Comparison of ENCODE assay signal across 1 cellular context in the genomic region with DNA sequence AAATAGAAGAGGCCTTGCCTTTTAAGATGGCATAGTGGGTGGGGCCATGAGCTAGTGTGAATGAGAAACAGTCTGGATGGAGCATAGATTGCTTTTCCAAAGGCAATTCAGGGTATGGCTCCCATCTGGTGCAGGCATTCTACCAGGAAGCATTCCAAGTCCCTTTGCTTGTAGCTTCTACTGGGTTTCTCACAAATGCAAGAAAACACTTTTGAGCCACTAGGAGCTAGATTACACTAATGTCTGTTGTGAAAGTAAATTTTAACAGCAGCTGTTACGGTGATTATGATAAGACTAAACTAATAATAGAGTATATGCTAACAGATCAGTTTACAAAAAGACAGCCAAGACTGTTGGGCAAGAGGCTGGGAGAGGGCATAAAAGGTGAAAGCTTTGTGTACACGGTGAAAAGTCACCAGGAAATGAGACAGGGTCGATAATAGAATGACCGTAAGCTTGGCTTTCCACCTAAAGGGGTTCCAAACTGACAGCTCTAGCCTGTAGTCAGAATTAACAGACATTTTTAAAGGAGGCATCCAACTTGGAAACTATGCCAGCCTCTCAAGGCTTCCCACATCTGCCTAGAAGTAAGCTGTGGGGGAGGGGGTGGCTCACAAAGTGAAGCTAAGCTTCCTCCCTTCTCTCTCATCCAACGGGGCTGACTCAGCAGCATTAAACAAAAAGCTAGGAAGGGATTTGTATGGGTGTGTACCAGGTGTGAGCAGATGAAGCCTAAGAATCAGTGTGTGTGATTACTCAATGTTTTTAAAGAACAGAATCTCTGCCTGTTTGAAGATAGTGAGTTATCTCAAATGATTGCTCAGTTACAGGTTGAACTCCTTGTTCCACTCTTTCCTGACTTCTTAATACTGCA.
A peak's percentile ranks its signal among the peaks of the same experiment; 100 is the strongest.
TF ChIP-seq lines count a peak whose summit lies in the region.

No MANE protein-coding gene starts in this region.

TF ChIP-seq in HepG2, 621 proteins besides CTCF, POLR2A, EP300 and RAD21 (continued from another document and continues in another):
- TF ChIP-seq, protein P1, sequence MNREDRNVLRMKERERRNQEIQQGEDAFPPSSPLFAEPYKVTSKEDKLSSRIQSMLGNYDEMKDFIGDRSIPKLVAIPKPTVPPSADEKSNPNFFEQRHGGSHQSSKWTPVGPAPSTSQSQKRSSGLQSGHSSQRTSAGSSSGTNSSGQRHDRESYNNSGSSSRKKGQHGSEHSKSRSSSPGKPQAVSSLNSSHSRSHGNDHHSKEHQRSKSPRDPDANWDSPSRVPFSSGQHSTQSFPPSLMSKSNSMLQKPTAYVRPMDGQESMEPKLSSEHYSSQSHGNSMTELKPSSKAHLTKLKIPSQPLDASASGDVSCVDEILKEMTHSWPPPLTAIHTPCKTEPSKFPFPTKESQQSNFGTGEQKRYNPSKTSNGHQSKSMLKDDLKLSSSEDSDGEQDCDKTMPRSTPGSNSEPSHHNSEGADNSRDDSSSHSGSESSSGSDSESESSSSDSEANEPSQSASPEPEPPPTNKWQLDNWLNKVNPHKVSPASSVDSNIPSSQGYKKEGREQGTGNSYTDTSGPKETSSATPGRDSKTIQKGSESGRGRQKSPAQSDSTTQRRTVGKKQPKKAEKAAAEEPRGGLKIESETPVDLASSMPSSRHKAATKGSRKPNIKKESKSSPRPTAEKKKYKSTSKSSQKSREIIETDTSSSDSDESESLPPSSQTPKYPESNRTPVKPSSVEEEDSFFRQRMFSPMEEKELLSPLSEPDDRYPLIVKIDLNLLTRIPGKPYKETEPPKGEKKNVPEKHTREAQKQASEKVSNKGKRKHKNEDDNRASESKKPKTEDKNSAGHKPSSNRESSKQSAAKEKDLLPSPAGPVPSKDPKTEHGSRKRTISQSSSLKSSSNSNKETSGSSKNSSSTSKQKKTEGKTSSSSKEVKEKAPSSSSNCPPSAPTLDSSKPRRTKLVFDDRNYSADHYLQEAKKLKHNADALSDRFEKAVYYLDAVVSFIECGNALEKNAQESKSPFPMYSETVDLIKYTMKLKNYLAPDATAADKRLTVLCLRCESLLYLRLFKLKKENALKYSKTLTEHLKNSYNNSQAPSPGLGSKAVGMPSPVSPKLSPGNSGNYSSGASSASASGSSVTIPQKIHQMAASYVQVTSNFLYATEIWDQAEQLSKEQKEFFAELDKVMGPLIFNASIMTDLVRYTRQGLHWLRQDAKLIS (CRISPR knock-in tag; IDR thresholded peaks at IDR 0.05), result no peak
- no peak for TF ChIP-seq CHD2 (IDR thresholded peaks at IDR 0.05; ENCODE audit: low read depth, low read length)
- no peak for TF ChIP-seq MTA3 (CRISPR knock-in tag; IDR thresholded peaks at IDR 0.05)
- TF ChIP-seq RBM22 (optimal IDR thresholded peaks at IDR 0.05; ENCODE audit: low read length), result no peak
- no peak for TF ChIP-seq ZNF563 (CRISPR knock-in tag; IDR thresholded peaks at IDR 0.05)
- TF ChIP-seq GZF1 (CRISPR knock-in tag; IDR thresholded peaks at IDR 0.05), result no peak
- TF ChIP-seq, protein P2, sequence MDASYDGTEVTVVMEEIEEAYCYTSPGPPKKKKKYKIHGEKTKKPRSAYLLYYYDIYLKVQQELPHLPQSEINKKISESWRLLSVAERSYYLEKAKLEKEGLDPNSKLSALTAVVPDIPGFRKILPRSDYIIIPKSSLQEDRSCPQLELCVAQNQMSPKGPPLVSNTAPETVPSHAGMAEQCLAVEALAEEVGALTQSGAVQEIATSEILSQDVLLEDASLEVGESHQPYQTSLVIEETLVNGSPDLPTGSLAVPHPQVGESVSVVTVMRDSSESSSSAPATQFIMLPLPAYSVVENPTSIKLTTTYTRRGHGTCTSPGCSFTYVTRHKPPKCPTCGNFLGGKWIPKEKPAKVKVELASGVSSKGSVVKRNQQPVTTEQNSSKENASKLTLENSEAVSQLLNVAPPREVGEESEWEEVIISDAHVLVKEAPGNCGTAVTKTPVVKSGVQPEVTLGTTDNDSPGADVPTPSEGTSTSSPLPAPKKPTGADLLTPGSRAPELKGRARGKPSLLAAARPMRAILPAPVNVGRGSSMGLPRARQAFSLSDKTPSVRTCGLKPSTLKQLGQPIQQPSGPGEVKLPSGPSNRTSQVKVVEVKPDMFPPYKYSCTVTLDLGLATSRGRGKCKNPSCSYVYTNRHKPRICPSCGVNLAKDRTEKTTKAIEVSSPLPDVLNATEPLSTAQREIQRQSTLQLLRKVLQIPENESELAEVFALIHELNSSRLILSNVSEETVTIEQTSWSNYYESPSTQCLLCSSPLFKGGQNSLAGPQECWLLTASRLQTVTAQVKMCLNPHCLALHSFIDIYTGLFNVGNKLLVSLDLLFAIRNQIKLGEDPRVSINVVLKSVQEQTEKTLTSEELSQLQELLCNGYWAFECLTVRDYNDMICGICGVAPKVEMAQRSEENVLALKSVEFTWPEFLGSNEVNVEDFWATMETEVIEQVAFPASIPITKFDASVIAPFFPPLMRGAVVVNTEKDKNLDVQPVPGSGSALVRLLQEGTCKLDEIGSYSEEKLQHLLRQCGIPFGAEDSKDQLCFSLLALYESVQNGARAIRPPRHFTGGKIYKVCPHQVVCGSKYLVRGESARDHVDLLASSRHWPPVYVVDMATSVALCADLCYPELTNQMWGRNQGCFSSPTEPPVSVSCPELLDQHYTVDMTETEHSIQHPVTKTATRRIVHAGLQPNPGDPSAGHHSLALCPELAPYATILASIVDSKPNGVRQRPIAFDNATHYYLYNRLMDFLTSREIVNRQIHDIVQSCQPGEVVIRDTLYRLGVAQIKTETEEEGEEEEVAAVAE (CRISPR knock-in tag; IDR thresholded peaks at IDR 0.05; ENCODE audit: borderline replicate concordance), result 0 out of 2 replicates have a peak, but pooled peaks have one; percentile 75
- TF ChIP-seq ZNF121 (CRISPR knock-in tag; IDR thresholded peaks at IDR 0.05), result no peak
- no peak for TF ChIP-seq ZNF780A (CRISPR knock-in tag; IDR thresholded peaks at IDR 0.05)
- TF ChIP-seq, protein P3, sequence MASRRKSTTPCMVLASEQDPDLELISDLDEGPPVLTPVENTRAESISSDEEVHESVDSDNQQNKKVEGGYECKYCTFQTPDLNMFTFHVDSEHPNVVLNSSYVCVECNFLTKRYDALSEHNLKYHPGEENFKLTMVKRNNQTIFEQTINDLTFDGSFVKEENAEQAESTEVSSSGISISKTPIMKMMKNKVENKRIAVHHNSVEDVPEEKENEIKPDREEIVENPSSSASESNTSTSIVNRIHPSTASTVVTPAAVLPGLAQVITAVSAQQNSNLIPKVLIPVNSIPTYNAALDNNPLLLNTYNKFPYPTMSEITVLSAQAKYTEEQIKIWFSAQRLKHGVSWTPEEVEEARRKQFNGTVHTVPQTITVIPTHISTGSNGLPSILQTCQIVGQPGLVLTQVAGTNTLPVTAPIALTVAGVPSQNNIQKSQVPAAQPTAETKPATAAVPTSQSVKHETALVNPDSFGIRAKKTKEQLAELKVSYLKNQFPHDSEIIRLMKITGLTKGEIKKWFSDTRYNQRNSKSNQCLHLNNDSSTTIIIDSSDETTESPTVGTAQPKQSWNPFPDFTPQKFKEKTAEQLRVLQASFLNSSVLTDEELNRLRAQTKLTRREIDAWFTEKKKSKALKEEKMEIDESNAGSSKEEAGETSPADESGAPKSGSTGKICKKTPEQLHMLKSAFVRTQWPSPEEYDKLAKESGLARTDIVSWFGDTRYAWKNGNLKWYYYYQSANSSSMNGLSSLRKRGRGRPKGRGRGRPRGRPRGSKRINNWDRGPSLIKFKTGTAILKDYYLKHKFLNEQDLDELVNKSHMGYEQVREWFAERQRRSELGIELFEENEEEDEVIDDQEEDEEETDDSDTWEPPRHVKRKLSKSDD (CRISPR knock-in tag; IDR thresholded peaks at IDR 0.05; ENCODE audit: low read depth), result no peak
- TF ChIP-seq, protein P4, sequence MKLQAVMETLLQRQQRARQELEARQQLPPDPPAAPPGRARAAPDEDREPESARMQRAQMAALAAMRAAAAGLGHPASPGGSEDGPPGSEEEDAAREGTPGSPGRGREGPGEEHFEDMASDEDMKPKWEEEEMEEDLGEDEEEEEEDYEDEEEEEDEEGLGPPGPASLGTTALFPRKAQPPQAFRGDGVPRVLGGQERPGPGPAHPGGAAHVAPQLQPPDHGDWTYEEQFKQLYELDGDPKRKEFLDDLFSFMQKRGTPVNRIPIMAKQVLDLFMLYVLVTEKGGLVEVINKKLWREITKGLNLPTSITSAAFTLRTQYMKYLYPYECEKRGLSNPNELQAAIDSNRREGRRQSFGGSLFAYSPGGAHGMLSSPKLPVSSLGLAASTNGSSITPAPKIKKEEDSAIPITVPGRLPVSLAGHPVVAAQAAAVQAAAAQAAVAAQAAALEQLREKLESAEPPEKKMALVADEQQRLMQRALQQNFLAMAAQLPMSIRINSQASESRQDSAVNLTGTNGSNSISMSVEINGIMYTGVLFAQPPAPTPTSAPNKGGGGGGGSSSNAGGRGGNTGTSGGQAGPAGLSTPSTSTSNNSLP (IDR thresholded peaks at IDR 0.05; ENCODE audit: low read depth, low read length), result peak; percentile 26; the same call in 1 of the 2 replicates
- peak; percentile 60; the same call in 1 of the 2 replicates for TF ChIP-seq JUNB (CRISPR knock-in tag; IDR thresholded peaks at IDR 0.05; ENCODE audit: borderline replicate concordance)
- no peak for TF ChIP-seq ZFP82 (CRISPR knock-in tag; IDR thresholded peaks at IDR 0.05; ENCODE audit: borderline replicate concordance)
- TF ChIP-seq ZNF557 (CRISPR knock-in tag; IDR thresholded peaks at IDR 0.05), result no peak
- TF ChIP-seq ZNF33A (CRISPR knock-in tag; IDR thresholded peaks at IDR 0.05; ENCODE audit: borderline replicate concordance), result no peak
- TF ChIP-seq, protein P5, sequence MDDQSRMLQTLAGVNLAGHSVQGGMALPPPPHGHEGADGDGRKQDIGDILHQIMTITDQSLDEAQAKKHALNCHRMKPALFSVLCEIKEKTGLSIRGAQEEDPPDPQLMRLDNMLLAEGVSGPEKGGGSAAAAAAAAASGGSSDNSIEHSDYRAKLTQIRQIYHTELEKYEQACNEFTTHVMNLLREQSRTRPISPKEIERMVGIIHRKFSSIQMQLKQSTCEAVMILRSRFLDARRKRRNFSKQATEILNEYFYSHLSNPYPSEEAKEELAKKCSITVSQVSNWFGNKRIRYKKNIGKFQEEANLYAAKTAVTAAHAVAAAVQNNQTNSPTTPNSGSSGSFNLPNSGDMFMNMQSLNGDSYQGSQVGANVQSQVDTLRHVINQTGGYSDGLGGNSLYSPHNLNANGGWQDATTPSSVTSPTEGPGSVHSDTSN (CRISPR knock-in tag; IDR thresholded peaks at IDR 0.05; ENCODE audit: borderline replicate concordance), result no peak
- TF ChIP-seq, protein P6, sequence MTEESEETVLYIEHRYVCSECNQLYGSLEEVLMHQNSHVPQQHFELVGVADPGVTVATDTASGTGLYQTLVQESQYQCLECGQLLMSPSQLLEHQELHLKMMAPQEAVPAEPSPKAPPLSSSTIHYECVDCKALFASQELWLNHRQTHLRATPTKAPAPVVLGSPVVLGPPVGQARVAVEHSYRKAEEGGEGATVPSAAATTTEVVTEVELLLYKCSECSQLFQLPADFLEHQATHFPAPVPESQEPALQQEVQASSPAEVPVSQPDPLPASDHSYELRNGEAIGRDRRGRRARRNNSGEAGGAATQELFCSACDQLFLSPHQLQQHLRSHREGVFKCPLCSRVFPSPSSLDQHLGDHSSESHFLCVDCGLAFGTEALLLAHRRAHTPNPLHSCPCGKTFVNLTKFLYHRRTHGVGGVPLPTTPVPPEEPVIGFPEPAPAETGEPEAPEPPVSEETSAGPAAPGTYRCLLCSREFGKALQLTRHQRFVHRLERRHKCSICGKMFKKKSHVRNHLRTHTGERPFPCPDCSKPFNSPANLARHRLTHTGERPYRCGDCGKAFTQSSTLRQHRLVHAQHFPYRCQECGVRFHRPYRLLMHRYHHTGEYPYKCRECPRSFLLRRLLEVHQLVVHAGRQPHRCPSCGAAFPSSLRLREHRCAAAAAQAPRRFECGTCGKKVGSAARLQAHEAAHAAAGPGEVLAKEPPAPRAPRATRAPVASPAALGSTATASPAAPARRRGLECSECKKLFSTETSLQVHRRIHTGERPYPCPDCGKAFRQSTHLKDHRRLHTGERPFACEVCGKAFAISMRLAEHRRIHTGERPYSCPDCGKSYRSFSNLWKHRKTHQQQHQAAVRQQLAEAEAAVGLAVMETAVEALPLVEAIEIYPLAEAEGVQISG (CRISPR knock-in tag; IDR thresholded peaks at IDR 0.05), result 0 out of 2 replicates have a peak, but pooled peaks have one; percentile 54
- TF ChIP-seq LCORL (IDR thresholded peaks at IDR 0.05), result no peak
- TF ChIP-seq LCORL (CRISPR knock-in tag; IDR thresholded peaks at IDR 0.05), result peak; percentile 78
- TF ChIP-seq NFATC3 (CRISPR knock-in tag; IDR thresholded peaks at IDR 0.05), result no peak
- no peak for TF ChIP-seq RBM39 (IDR thresholded peaks at IDR 0.05; ENCODE audit: low read depth, low read length, poor library complexity, severe bottlenecking)
- TF ChIP-seq ZNF670 (CRISPR knock-in tag; IDR thresholded peaks at IDR 0.05; ENCODE audit: borderline replicate concordance), result no peak
- TF ChIP-seq AGO1 (IDR thresholded peaks at IDR 0.05; ENCODE audit: low read depth, low read length, poor library complexity, severe bottlenecking), result no peak
- no peak for TF ChIP-seq ZBTB38 (CRISPR knock-in tag; IDR thresholded peaks at IDR 0.05)
- no peak for TF ChIP-seq ZNF607 (CRISPR knock-in tag; IDR thresholded peaks at IDR 0.05; ENCODE audit: borderline replicate concordance)
